10 cellular contexts compared by ENCODE assay signal in genomic region chr12:118447181-118447580, GRCh38.
"Had no signal": no experiment of that assay in that cellular context is flagged by ENCODE, and none has a peak within 500 bp of the region (broad histone marks: within the 10 kb centered on the region; RNA-seq: fewer than 3 reads in every experiment).

No MANE protein-coding gene starts in this region.

- H2AFZ ChIP-seq: GM23248 had no signal

- H3K9ac ChIP-seq: GM23248 had no signal

- H3K9me3 Mint-ChIP-seq: HFFc6 had no signal

- H3K27ac ChIP-seq: GM23248, HL-60 had no signal

- H3K4me3 Mint-ChIP-seq: HFFc6, IgD-negative memory B cell had no signal

- ATAC-seq: HCT116, HepG2 had no signal

- H3K4me3 ChIP-seq: GM23248, HAP-1 had no signal

- H3K36me3 Mint-ChIP-seq: IgD-negative memory B cell had no signal

- H3K4me1 ChIP-seq: HAP-1 had no signal

- DNase-seq: GM23248, GOT3, H7, HFFc6, KBM-7 had no signal

- H3K27ac Mint-ChIP-seq: HFFc6, IgD-negative memory B cell had no signal

- H3K36me3 ChIP-seq: HAP-1 had no signal
